18 cellular contexts compared by ENCODE assay signal in genomic region chrX:13550346-13550745, GRCh38. TPM values are rescaled to one million over a fixed set of nuclear protein-coding genes. Genes with fewer than 3 reads are reported as not detected.
DNase-seq lines count a peak whose midpoint lies in the region; ATAC-seq, FAIRE-seq and TF ChIP-seq lines count a peak whose summit lies in the region.
"Had no signal": no experiment of that assay in that cellular context is flagged by ENCODE, and none has a peak within 500 bp of the region (broad histone marks: within the 10 kb centered on the region; RNA-seq: fewer than 3 reads in every experiment).

No MANE protein-coding gene starts in this region.

- no peaks in the 10 kb centered on the region for H3K4me1 ChIP-seq in astrocyte (ENCODE audit: insufficient read depth, low read length)
- H3K4me1 ChIP-seq: BLaER1 had no signal

- no peaks in the 10 kb centered on the region for H3K79me2 ChIP-seq in astrocyte (ENCODE audit: insufficient read depth, low read length)

- DNase-seq in activated CD4-positive, alpha-beta T cell treated with anti-CD3 and anti-CD28 coated beads for 36 hours: no peak
- DNase-seq in activated CD4-positive, alpha-beta T cell treated with anti-CD3 and anti-CD28 coated beads, Interleukin-2, amount 10 ng/mL, durations not matched to agents 7 days and 5 days: no peak
- DNase-seq in activated naive CD4-positive, alpha-beta T cell treated with anti-CD3 and anti-CD28 coated beads, Interleukin-2, amount 50 U/mL, for 72 hours (ENCODE audit: low spot score in 2 of 2): no peak
- DNase-seq in activated naive CD4-positive, alpha-beta T cell treated with anti-CD3 and anti-CD28 coated beads, Interleukin-2, amount 50 U/mL, for 16 hours: no peak
- DNase-seq in astrocyte (ENCODE audit: low read depth): no peak
- no peak for DNase-seq in NOMO-1 (lab: John Stamatoyannopoulos, UW; ENCODE audit: unreplicated experiment in 2 of 2)
- no peak for DNase-seq in NCI-H2029 (lab: John Stamatoyannopoulos, UW)
- DNase-seq: 8988T; AML-193; Caco-2; CD8-positive, alpha-beta memory T cell; DND-41; GDM1; GM23248; IMR-90 had no signal

- H3K36me3 ChIP-seq in astrocyte (ENCODE audit: insufficient read depth, low read length): no peaks in the 10 kb centered on the region
- H3K36me3 ChIP-seq: BLaER1 had no signal

- no peak overlapping the region for H3K4me2 ChIP-seq in astrocyte (ENCODE audit: low read length)
- H3K4me2 ChIP-seq: BLaER1 had no signal

- intact Hi-C loops in activated CD4-positive, alpha-beta T cell treated with anti-CD3 and anti-CD28 coated beads for 36 hours (cut with DNase I, micrococcal nuclease): loop anchor here in 1 of 2 experiments (5.0 kb wide), 1 partner anchor 97 kb away; no protein-coding TSS in a partner anchor

- H3K27me3 ChIP-seq in astrocyte (ENCODE audit: insufficient read depth, low read length): no peaks in the 10 kb centered on the region

- ATAC-seq in activated CD4-positive, alpha-beta T cell treated with anti-CD3 and anti-CD28 coated beads for 36 hours: peak; percentile 78
- ATAC-seq in activated naive CD4-positive, alpha-beta T cell treated with anti-CD3 and anti-CD28 coated beads, Interleukin-2, amount 50 U/mL, for 72 hours: peak; percentile 47 to 95
- ATAC-seq: HCT116 had no signal

- H3K36me3 Mint-ChIP-seq in activated CD4-positive, alpha-beta T cell treated with anti-CD3 and anti-CD28 coated beads for 36 hours (ENCODE audit: low read depth): no peaks in the 10 kb centered on the region
- no peaks in the 10 kb centered on the region for H3K36me3 Mint-ChIP-seq in activated CD4-positive, alpha-beta T cell treated with anti-CD3 and anti-CD28 coated beads, Interleukin-2, amount 10 ng/mL, durations not matched to agents 7 days and 5 days (ENCODE audit: low read depth)
- no peaks in the 10 kb centered on the region for H3K36me3 Mint-ChIP-seq in activated naive CD4-positive, alpha-beta T cell treated with anti-CD3 and anti-CD28 coated beads, Interleukin-2, amount 50 U/mL, for 72 hours
- no peaks in the 10 kb centered on the region for H3K36me3 Mint-ChIP-seq in astrocyte (ENCODE audit: low read depth, unreplicated experiment)
- H3K36me3 Mint-ChIP-seq: CD8-positive, alpha-beta memory T cell had no signal

- H3K27ac ChIP-seq in astrocyte (ENCODE audit: low read depth, low read length): no peak overlapping the region
- H3K27ac ChIP-seq: BLaER1, GM23248 had no signal

- H3K4me3 Mint-ChIP-seq in activated CD4-positive, alpha-beta T cell treated with anti-CD3 and anti-CD28 coated beads for 36 hours: no peak overlapping the region
- H3K4me3 Mint-ChIP-seq in activated CD4-positive, alpha-beta T cell treated with anti-CD3 and anti-CD28 coated beads, Interleukin-2, amount 10 ng/mL, durations not matched to agents 7 days and 5 days: no peak overlapping the region
- no peak overlapping the region for H3K4me3 Mint-ChIP-seq in astrocyte (ENCODE audit: unreplicated experiment)
- H3K4me3 Mint-ChIP-seq: CD8-positive, alpha-beta memory T cell had no signal

- CTCF ChIA-PET in activated CD4-positive, alpha-beta T cell treated with anti-CD3 and anti-CD28 coated beads for 36 hours (lab: Charles Lee): no interaction called here
- CTCF ChIA-PET in activated CD4-positive, alpha-beta T cell treated with anti-CD3 and anti-CD28 coated beads, Interleukin-2, amount 10 ng/mL, durations not matched to agents 7 days and 5 days (lab: Charles Lee): no interaction called here

- no peaks in the 10 kb centered on the region for H4K20me1 ChIP-seq in astrocyte (ENCODE audit: insufficient read depth, low read length)

- peaks cover 10% of the 10 kb centered on the region for H3K4me1 Mint-ChIP-seq in activated CD4-positive, alpha-beta T cell treated with anti-CD3 and anti-CD28 coated beads for 36 hours
- H3K4me1 Mint-ChIP-seq in activated CD4-positive, alpha-beta T cell treated with anti-CD3 and anti-CD28 coated beads, Interleukin-2, amount 10 ng/mL, durations not matched to agents 7 days and 5 days: no peaks in the 10 kb centered on the region
- no peaks in the 10 kb centered on the region for H3K4me1 Mint-ChIP-seq in astrocyte (ENCODE audit: low read depth, unreplicated experiment)
- H3K4me1 Mint-ChIP-seq: CD8-positive, alpha-beta memory T cell had no signal

- TF ChIP-seq CTCF in astrocyte (IDR thresholded peaks at IDR 0.05; ENCODE audit: insufficient read depth, low read depth, low read length): no peak

- POLR2A ChIA-PET in activated CD4-positive, alpha-beta T cell treated with anti-CD3 and anti-CD28 coated beads for 36 hours (lab: Charles Lee): no interaction called here
- POLR2A ChIA-PET in activated CD4-positive, alpha-beta T cell treated with anti-CD3 and anti-CD28 coated beads, Interleukin-2, amount 10 ng/mL, durations not matched to agents 7 days and 5 days (lab: Charles Lee): no interaction called here

- no peaks in the 10 kb centered on the region for H3K9me3 Mint-ChIP-seq in activated CD4-positive, alpha-beta T cell treated with anti-CD3 and anti-CD28 coated beads for 36 hours (ENCODE audit: low read depth)
- no peaks in the 10 kb centered on the region for H3K9me3 Mint-ChIP-seq in activated CD4-positive, alpha-beta T cell treated with anti-CD3 and anti-CD28 coated beads, Interleukin-2, amount 10 ng/mL, durations not matched to agents 7 days and 5 days
- peaks cover 0 to 4% of the 10 kb centered on the region in 2 donors for H3K9me3 Mint-ChIP-seq in activated naive CD4-positive, alpha-beta T cell treated with anti-CD3 and anti-CD28 coated beads, Interleukin-2, amount 50 U/mL, for 72 hours
- peaks cover 3% of the 10 kb centered on the region for H3K9me3 Mint-ChIP-seq in astrocyte (ENCODE audit: unreplicated experiment)
- H3K9me3 Mint-ChIP-seq: CD8-positive, alpha-beta memory T cell had no signal

- peaks cover 13% of the 10 kb centered on the region for H3K27me3 Mint-ChIP-seq in activated CD4-positive, alpha-beta T cell treated with anti-CD3 and anti-CD28 coated beads for 36 hours
- peaks cover 11% of the 10 kb centered on the region for H3K27me3 Mint-ChIP-seq in activated CD4-positive, alpha-beta T cell treated with anti-CD3 and anti-CD28 coated beads, Interleukin-2, amount 10 ng/mL, durations not matched to agents 7 days and 5 days
- no peaks in the 10 kb centered on the region for H3K27me3 Mint-ChIP-seq in astrocyte (ENCODE audit: low read depth, unreplicated experiment)

- FAIRE-seq in astrocyte (lab: Jason Lieb, UNC): peak; percentile 60
- FAIRE-seq: H54 had no signal

- no peak overlapping the region for H3K4me3 ChIP-seq in astrocyte (ENCODE audit: insufficient read depth, low read depth, low read length)
- H3K4me3 ChIP-seq: BLaER1, GM23248 had no signal

- no peak overlapping the region for H3K9ac ChIP-seq in astrocyte (ENCODE audit: low read length)
- H3K9ac ChIP-seq: BLaER1, GM23248 had no signal

- no peak overlapping the region for H3K27ac Mint-ChIP-seq in activated CD4-positive, alpha-beta T cell treated with anti-CD3 and anti-CD28 coated beads for 36 hours
- no peak overlapping the region for H3K27ac Mint-ChIP-seq in activated CD4-positive, alpha-beta T cell treated with anti-CD3 and anti-CD28 coated beads, Interleukin-2, amount 10 ng/mL, durations not matched to agents 7 days and 5 days
- peak overlapping the region in 1 of 2 donors; percentile 40 for H3K27ac Mint-ChIP-seq in activated naive CD4-positive, alpha-beta T cell treated with anti-CD3 and anti-CD28 coated beads, Interleukin-2, amount 50 U/mL, for 72 hours
- H3K27ac Mint-ChIP-seq in astrocyte (ENCODE audit: unreplicated experiment): no peak overlapping the region
- H3K27ac Mint-ChIP-seq: CD8-positive, alpha-beta memory T cell had no signal

- H3K9me3 ChIP-seq in astrocyte (ENCODE audit: insufficient read depth, low read depth, low read length): no peaks in the 10 kb centered on the region
- H3K9me3 ChIP-seq: BLaER1, Caco-2 had no signal

- no peak overlapping the region for H2AFZ ChIP-seq in astrocyte (ENCODE audit: low read depth, low read length)
- H2AFZ ChIP-seq: GM23248 had no signal

RNA-seq across cellular contexts. Expression of gene EGFL6, which starts 19.1 kb away (rescaled TPM):
- under 1 TPM; 0.19 to 0.21 TPM for total RNA-seq in activated CD4-positive, alpha-beta T cell treated with anti-CD3 and anti-CD28 coated beads for 36 hours
- total RNA-seq in activated CD4-positive, alpha-beta T cell treated with anti-CD3 and anti-CD28 coated beads, Interleukin-2, amount 10 ng/mL, durations not matched to agents 7 days and 5 days: 1 to 10 TPM; 1.7 to 2.0 TPM
- under 1 TPM in 1 of 2 donors, not detected in 1; 0.93 TPM for total RNA-seq in activated naive CD4-positive, alpha-beta T cell treated with anti-CD3 and anti-CD28 coated beads, Interleukin-2, amount 50 U/mL, for 72 hours
- 0.18 TPM in 1 of 2 replicates, not detected in the other for total RNA-seq in astrocyte
- total RNA-seq: GM23248, IMR-90 had no signal
